In genomic region chr2:28294451-28294850, GRCh38 we compare ENCODE assay signal across 2 cellular contexts.
TF ChIP-seq lines count a peak whose summit lies in the region.

No MANE protein-coding gene starts in this region.

TF ChIP-seq in IMR-90, 13 proteins besides CTCF, POLR2A, EP300 and RAD21 (continued from another document):
- TF ChIP-seq, protein P1, sequence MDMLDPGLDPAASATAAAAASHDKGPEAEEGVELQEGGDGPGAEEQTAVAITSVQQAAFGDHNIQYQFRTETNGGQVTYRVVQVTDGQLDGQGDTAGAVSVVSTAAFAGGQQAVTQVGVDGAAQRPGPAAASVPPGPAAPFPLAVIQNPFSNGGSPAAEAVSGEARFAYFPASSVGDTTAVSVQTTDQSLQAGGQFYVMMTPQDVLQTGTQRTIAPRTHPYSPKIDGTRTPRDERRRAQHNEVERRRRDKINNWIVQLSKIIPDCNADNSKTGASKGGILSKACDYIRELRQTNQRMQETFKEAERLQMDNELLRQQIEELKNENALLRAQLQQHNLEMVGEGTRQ (IDR thresholded peaks at IDR 0.05; ENCODE audit: low read depth, low read length) = no peak
- TF ChIP-seq CHD1 (IDR thresholded peaks at IDR 0.05; ENCODE audit: low read depth, low read length) = no peak
- no peak for TF ChIP-seq FOS (IDR thresholded peaks at IDR 0.05; ENCODE audit: low read depth, low read length)
- no peak for TF ChIP-seq ELK1 (IDR thresholded peaks at IDR 0.05; ENCODE audit: borderline replicate concordance, low read depth, low read length)
- no peak for TF ChIP-seq CEBPB (IDR thresholded peaks at IDR 0.05; ENCODE audit: low read depth, low read length)

TF ChIP-seq in GM23338, 12 proteins besides CTCF, POLR2A, EP300 and RAD21 (continued from another document):
- TF ChIP-seq REST (IDR thresholded peaks at IDR 0.05; ENCODE audit: unreplicated experiment) (no peak), EZH2 (IDR thresholded peaks at IDR 0.05; ENCODE audit: low read depth, unreplicated experiment) (no peak), ZNF331 (CRISPR knock-in tag; IDR thresholded peaks at IDR 0.05; ENCODE audit: low read depth) (no peak)
- TF ChIP-seq, protein P2, sequence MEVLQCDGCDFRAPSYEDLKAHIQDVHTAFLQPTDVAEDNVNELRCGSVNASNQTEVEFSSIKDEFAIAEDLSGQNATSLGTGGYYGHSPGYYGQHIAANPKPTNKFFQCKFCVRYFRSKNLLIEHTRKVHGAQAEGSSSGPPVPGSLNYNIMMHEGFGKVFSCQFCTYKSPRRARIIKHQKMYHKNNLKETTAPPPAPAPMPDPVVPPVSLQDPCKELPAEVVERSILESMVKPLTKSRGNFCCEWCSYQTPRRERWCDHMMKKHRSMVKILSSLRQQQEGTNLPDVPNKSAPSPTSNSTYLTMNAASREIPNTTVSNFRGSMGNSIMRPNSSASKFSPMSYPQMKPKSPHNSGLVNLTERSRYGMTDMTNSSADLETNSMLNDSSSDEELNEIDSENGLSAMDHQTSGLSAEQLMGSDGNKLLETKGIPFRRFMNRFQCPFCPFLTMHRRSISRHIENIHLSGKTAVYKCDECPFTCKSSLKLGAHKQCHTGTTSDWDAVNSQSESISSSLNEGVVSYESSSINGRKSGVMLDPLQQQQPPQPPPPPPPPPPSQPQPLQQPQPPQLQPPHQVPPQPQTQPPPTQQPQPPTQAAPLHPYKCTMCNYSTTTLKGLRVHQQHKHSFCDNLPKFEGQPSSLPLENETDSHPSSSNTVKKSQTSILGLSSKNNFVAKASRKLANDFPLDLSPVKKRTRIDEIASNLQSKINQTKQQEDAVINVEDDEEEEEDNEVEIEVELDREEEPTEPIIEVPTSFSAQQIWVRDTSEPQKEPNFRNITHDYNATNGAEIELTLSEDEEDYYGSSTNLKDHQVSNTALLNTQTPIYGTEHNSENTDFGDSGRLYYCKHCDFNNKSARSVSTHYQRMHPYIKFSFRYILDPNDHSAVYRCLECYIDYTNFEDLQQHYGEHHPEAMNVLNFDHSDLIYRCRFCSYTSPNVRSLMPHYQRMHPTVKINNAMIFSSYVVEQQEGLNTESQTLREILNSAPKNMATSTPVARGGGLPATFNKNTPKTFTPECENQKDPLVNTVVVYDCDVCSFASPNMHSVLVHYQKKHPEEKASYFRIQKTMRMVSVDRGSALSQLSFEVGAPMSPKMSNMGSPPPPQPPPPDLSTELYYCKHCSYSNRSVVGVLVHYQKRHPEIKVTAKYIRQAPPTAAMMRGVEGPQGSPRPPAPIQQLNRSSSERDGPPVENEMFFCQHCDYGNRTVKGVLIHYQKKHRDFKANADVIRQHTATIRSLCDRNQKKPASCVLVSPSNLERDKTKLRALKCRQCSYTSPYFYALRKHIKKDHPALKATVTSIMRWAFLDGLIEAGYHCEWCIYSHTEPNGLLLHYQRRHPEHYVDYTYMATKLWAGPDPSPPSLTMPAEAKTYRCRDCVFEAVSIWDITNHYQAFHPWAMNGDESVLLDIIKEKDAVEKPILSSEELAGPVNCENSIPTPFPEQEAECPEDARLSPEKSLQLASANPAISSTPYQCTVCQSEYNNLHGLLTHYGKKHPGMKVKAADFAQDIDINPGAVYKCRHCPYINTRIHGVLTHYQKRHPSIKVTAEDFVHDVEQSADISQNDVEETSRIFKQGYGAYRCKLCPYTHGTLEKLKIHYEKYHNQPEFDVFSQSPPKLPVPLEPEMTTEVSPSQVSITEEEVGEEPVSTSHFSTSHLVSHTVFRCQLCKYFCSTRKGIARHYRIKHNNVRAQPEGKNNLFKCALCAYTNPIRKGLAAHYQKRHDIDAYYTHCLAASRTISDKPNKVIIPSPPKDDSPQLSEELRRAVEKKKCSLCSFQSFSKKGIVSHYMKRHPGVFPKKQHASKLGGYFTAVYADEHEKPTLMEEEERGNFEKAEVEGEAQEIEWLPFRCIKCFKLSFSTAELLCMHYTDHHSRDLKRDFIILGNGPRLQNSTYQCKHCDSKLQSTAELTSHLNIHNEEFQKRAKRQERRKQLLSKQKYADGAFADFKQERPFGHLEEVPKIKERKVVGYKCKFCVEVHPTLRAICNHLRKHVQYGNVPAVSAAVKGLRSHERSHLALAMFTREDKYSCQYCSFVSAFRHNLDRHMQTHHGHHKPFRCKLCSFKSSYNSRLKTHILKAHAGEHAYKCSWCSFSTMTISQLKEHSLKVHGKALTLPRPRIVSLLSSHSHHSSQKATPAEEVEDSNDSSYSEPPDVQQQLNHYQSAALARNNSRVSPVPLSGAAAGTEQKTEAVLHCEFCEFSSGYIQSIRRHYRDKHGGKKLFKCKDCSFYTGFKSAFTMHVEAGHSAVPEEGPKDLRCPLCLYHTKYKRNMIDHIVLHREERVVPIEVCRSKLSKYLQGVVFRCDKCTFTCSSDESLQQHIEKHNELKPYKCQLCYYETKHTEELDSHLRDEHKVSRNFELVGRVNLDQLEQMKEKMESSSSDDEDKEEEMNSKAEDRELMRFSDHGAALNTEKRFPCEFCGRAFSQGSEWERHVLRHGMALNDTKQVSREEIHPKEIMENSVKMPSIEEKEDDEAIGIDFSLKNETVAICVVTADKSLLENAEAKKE (CRISPR knock-in tag; IDR thresholded peaks at IDR 0.05) = no peak
- TF ChIP-seq, protein P3, sequence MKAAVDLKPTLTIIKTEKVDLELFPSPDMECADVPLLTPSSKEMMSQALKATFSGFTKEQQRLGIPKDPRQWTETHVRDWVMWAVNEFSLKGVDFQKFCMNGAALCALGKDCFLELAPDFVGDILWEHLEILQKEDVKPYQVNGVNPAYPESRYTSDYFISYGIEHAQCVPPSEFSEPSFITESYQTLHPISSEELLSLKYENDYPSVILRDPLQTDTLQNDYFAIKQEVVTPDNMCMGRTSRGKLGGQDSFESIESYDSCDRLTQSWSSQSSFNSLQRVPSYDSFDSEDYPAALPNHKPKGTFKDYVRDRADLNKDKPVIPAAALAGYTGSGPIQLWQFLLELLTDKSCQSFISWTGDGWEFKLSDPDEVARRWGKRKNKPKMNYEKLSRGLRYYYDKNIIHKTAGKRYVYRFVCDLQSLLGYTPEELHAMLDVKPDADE (IDR thresholded peaks at IDR 0.05) = no peak
